Comparison of ENCODE assay signal across 20 cellular contexts in genomic region chr7:138904122-138904435, GRCh38.
DNase-seq lines count a peak whose midpoint lies in the region; ATAC-seq lines count a peak whose summit lies in the region.
"Had no signal": no experiment of that assay in that cellular context is flagged by ENCODE, and none has a peak within 500 bp of the region (broad histone marks: within the 10 kb centered on the region; RNA-seq: fewer than 3 reads in every experiment).

No MANE protein-coding gene starts in this region.

- no peak for ATAC-seq in stimulated activated naive CD8-positive, alpha-beta T cell treated with anti-CD3 and anti-CD28 coated beads, Interleukin-15, Interleukin-2, amounts not matched to agents 100 U/mL and 50 U/mL, for 24 hours
- ATAC-seq in activated naive CD8-positive, alpha-beta T cell treated with anti-CD3 and anti-CD28 coated beads, Interleukin-2, amount 50 U/mL, for 24 hours = no peak
- no peak for ATAC-seq in GM21576 (IDR thresholded peaks at IDR 0.05; ENCODE audit: unreplicated experiment)
- ATAC-seq: Panc1, SK-N-SH treated with all-trans-retinoic acid at 6 μM for 48 hours had no signal

- DNase-seq in T-helper 1 cell (no peak), NCI-H1694 treated with DMSO at 0.1 percent for 48 hours (lab: John Stamatoyannopoulos, UW) (no peak), dermis blood vessel endothelial cell (no peak)
- DNase-seq in stimulated activated naive CD8-positive, alpha-beta T cell treated with anti-CD3 and anti-CD28 coated beads, Interleukin-15, Interleukin-2, amounts not matched to agents 100 U/mL and 50 U/mL, for 24 hours = no peak
- DNase-seq in activated naive CD8-positive, alpha-beta T cell treated with anti-CD3 and anti-CD28 coated beads, Interleukin-2, amount 50 U/mL, for 24 hours = no peak
- DNase-seq: 8988T, C1 segment of cervical spinal cord, HFFc6, kidney, MV-4-11, natural killer cell, Right ventricle myocardium superior, substantia nigra, upper lobe of right lung had no signal

- peak overlapping the region; percentile 85 for H3K27ac Mint-ChIP-seq in T-helper 1 cell treated with Interleukin-12 subunit alpha and Interleukin-12 subunit beta and Interleukin-4 antibody, amounts not matched to agents 30 μg/mL and 1 μg/mL, for 36 hours
- peak overlapping the region; percentile 92 for H3K27ac Mint-ChIP-seq in stimulated activated naive CD8-positive, alpha-beta T cell treated with anti-CD3 and anti-CD28 coated beads, Interleukin-15, Interleukin-2, amounts not matched to agents 100 ng/mL and 50 ng/mL, for 24 hours
- peak overlapping the region; percentile 85 for H3K27ac Mint-ChIP-seq in activated naive CD8-positive, alpha-beta T cell treated with anti-CD3 and anti-CD28 coated beads, Interleukin-2, amount 50 U/mL, for 24 hours
- H3K27ac Mint-ChIP-seq: HFFc6, mesothelial cell of epicardium, natural killer cell had no signal

- peak overlapping the region; percentile 69 for H3K4me3 Mint-ChIP-seq in T-helper 1 cell treated with Interleukin-12 subunit alpha and Interleukin-12 subunit beta and Interleukin-4 antibody, amounts not matched to agents 30 μg/mL and 1 μg/mL, for 36 hours
- H3K4me3 Mint-ChIP-seq in stimulated activated naive CD8-positive, alpha-beta T cell treated with anti-CD3 and anti-CD28 coated beads, Interleukin-15, Interleukin-2, amounts not matched to agents 100 ng/mL and 50 ng/mL, for 24 hours = peak overlapping the region; percentile 74
- no peak overlapping the region for H3K4me3 Mint-ChIP-seq in activated naive CD8-positive, alpha-beta T cell treated with anti-CD3 and anti-CD28 coated beads, Interleukin-2, amount 50 U/mL, for 24 hours
- H3K4me3 Mint-ChIP-seq: HFFc6, mesothelial cell of epicardium, natural killer cell had no signal

- H3K36me3 Mint-ChIP-seq in T-helper 1 cell treated with Interleukin-12 subunit alpha and Interleukin-12 subunit beta and Interleukin-4 antibody, amounts not matched to agents 30 μg/mL and 1 μg/mL, for 36 hours (ENCODE audit: low read depth) = no peaks in the 10 kb centered on the region
- H3K36me3 Mint-ChIP-seq in stimulated activated naive CD8-positive, alpha-beta T cell treated with anti-CD3 and anti-CD28 coated beads, Interleukin-15, Interleukin-2, amounts not matched to agents 100 ng/mL and 50 ng/mL, for 24 hours (ENCODE audit: low read depth) = no peaks in the 10 kb centered on the region
- no peaks in the 10 kb centered on the region for H3K36me3 Mint-ChIP-seq in activated naive CD8-positive, alpha-beta T cell treated with anti-CD3 and anti-CD28 coated beads, Interleukin-2, amount 50 U/mL, for 24 hours (ENCODE audit: low read depth)
- H3K36me3 Mint-ChIP-seq: natural killer cell had no signal

- peaks cover 34% of the 10 kb centered on the region for H3K4me1 Mint-ChIP-seq in T-helper 1 cell treated with Interleukin-12 subunit alpha and Interleukin-12 subunit beta and Interleukin-4 antibody, amounts not matched to agents 30 μg/mL and 1 μg/mL, for 36 hours (ENCODE audit: low read depth)
- H3K4me1 Mint-ChIP-seq in stimulated activated naive CD8-positive, alpha-beta T cell treated with anti-CD3 and anti-CD28 coated beads, Interleukin-15, Interleukin-2, amounts not matched to agents 100 ng/mL and 50 ng/mL, for 24 hours (ENCODE audit: low read depth) = peaks cover 48% of the 10 kb centered on the region
- H3K4me1 Mint-ChIP-seq in activated naive CD8-positive, alpha-beta T cell treated with anti-CD3 and anti-CD28 coated beads, Interleukin-2, amount 50 U/mL, for 24 hours = peaks cover 38% of the 10 kb centered on the region
- H3K4me1 Mint-ChIP-seq: natural killer cell had no signal

- no peaks in the 10 kb centered on the region for H3K9me3 Mint-ChIP-seq in T-helper 1 cell treated with Interleukin-12 subunit alpha and Interleukin-12 subunit beta and Interleukin-4 antibody, amounts not matched to agents 30 μg/mL and 1 μg/mL, for 36 hours
- no peaks in the 10 kb centered on the region for H3K9me3 Mint-ChIP-seq in stimulated activated naive CD8-positive, alpha-beta T cell treated with anti-CD3 and anti-CD28 coated beads, Interleukin-15, Interleukin-2, amounts not matched to agents 100 ng/mL and 50 ng/mL, for 24 hours
- no peaks in the 10 kb centered on the region for H3K9me3 Mint-ChIP-seq in activated naive CD8-positive, alpha-beta T cell treated with anti-CD3 and anti-CD28 coated beads, Interleukin-2, amount 50 U/mL, for 24 hours
- H3K9me3 Mint-ChIP-seq: HFFc6, mesothelial cell of epicardium, natural killer cell had no signal

- peaks cover 53% of the 10 kb centered on the region for H3K27me3 Mint-ChIP-seq in T-helper 1 cell treated with Interleukin-12 subunit alpha and Interleukin-12 subunit beta and Interleukin-4 antibody, amounts not matched to agents 30 μg/mL and 1 μg/mL, for 36 hours (ENCODE audit: low read depth)
- H3K27me3 Mint-ChIP-seq in stimulated activated naive CD8-positive, alpha-beta T cell treated with anti-CD3 and anti-CD28 coated beads, Interleukin-15, Interleukin-2, amounts not matched to agents 100 ng/mL and 50 ng/mL, for 24 hours = peaks cover 3% of the 10 kb centered on the region
- peaks cover 2% of the 10 kb centered on the region for H3K27me3 Mint-ChIP-seq in activated naive CD8-positive, alpha-beta T cell treated with anti-CD3 and anti-CD28 coated beads, Interleukin-2, amount 50 U/mL, for 24 hours
